13 cellular contexts compared by ENCODE assay signal in the genomic region with DNA sequence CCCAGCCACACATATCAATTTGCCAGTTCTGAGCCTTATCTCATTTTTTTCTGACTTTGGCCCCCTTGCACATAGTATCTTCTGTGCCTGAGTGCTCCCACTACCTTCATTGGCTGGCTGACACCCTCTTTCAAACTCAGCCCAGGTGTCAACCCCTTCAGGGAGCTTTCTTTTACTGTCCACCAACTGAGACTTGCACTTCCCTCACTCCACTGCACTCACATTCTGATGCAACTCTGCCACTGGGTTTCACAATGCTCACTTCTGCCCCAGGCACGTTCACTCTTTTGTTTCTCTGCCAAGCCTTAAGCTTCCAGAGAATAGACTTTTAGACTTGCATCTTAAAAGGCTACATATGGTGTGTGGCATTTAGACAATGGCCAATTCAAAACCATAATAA.
DNase-seq lines count a peak whose midpoint lies in the region; ATAC-seq, FAIRE-seq and TF ChIP-seq lines count a peak whose summit lies in the region.
"Had no signal": no experiment of that assay in that cellular context is flagged by ENCODE, and none has a peak within 500 bp of the region (broad histone marks: within the 10 kb centered on the region; RNA-seq: fewer than 3 reads in every experiment).

No MANE protein-coding gene starts in this region.

- H3K4me3 ChIP-seq in CD4-positive, alpha-beta memory T cell (ENCODE audit: low read length in 2 of 2), result no peak overlapping the region

- H3K4me1 ChIP-seq in CD4-positive, alpha-beta memory T cell (ENCODE audit: insufficient read depth, low read length), result no peaks in the 10 kb centered on the region

- no peak for FAIRE-seq in RCC 7860 (lab: Jason Lieb, UNC)

- no peaks in the 10 kb centered on the region for H3K36me3 ChIP-seq in CD4-positive, alpha-beta memory T cell (ENCODE audit: insufficient read depth, low read length)

- peaks cover 25% of the 10 kb centered on the region for H3K9me3 Mint-ChIP-seq in activated naive CD8-positive, alpha-beta T cell treated with anti-CD3 and anti-CD28 coated beads, Interleukin-2, amount 10 ng/mL, durations not matched to agents 7 days and 5 days
- H3K9me3 Mint-ChIP-seq in activated naive CD8-positive, alpha-beta T cell treated with anti-CD3 and anti-CD28 coated beads for 36 hours, result peaks cover 21% of the 10 kb centered on the region
- peaks cover 2 to 26% (median 21%) of the 10 kb centered on the region in 8 donors for H3K9me3 Mint-ChIP-seq in CD4-positive, alpha-beta memory T cell
- H3K9me3 Mint-ChIP-seq in mesothelial cell of epicardium, result peaks cover 24% of the 10 kb centered on the region

- H3K27ac ChIP-seq in RWPE1, result peak overlapping the region; percentile 61
- no peak overlapping the region for H3K27ac ChIP-seq in CD4-positive, alpha-beta memory T cell (ENCODE audit: low read depth, low read length)
- H3K27ac ChIP-seq: VCaP had no signal

- CTCF ChIA-PET in RWPE1 (lab: Yijun Ruan, JAX), result no interaction called here
- CTCF ChIA-PET in CD4-positive, alpha-beta memory T cell (lab: Charles Lee; ENCODE audit: partially characterized antibody), result interaction anchor here (1.4 kb wide), 1 partner anchor 11 kb away, joined by 3 read pairs; no protein-coding TSS in a partner anchor

- TF ChIP-seq CTCF in RWPE1 (conservative IDR thresholded peaks at IDR 0.05; ENCODE audit: low read depth) (no peak), mesothelial cell of epicardium (IDR thresholded peaks at IDR 0.05; ENCODE audit: unreplicated experiment) (no peak)

- H3K27ac Mint-ChIP-seq in activated naive CD8-positive, alpha-beta T cell treated with anti-CD3 and anti-CD28 coated beads, Interleukin-2, amount 10 ng/mL, durations not matched to agents 7 days and 5 days, result peak overlapping the region; percentile 24
- no peak overlapping the region for H3K27ac Mint-ChIP-seq in activated naive CD8-positive, alpha-beta T cell treated with anti-CD3 and anti-CD28 coated beads for 36 hours
- H3K27ac Mint-ChIP-seq in CD4-positive, alpha-beta memory T cell, result no peak overlapping the region
- no peak overlapping the region for H3K27ac Mint-ChIP-seq in mesothelial cell of epicardium
- H3K27ac Mint-ChIP-seq: activated naive CD8-positive, alpha-beta T cell treated with anti-CD3 and anti-CD28 coated beads, Interleukin-2, amount 50 U/mL, for 24 hours; CD4-positive, CD25-positive, alpha-beta regulatory T cell had no signal

- H3K4me1 Mint-ChIP-seq in activated naive CD8-positive, alpha-beta T cell treated with anti-CD3 and anti-CD28 coated beads, Interleukin-2, amount 10 ng/mL, durations not matched to agents 7 days and 5 days, result no peaks in the 10 kb centered on the region
- no peaks in the 10 kb centered on the region for H3K4me1 Mint-ChIP-seq in activated naive CD8-positive, alpha-beta T cell treated with anti-CD3 and anti-CD28 coated beads for 36 hours
- no peaks in the 10 kb centered on the region for H3K4me1 Mint-ChIP-seq in CD4-positive, alpha-beta memory T cell
- H3K4me1 Mint-ChIP-seq in mesothelial cell of epicardium, result peaks cover 19% of the 10 kb centered on the region
- H3K4me1 Mint-ChIP-seq: activated naive CD8-positive, alpha-beta T cell treated with anti-CD3 and anti-CD28 coated beads, Interleukin-2, amount 50 U/mL, for 24 hours; CD4-positive, CD25-positive, alpha-beta regulatory T cell had no signal

- no peaks in the 10 kb centered on the region for H3K27me3 Mint-ChIP-seq in activated naive CD8-positive, alpha-beta T cell treated with anti-CD3 and anti-CD28 coated beads, Interleukin-2, amount 10 ng/mL, durations not matched to agents 7 days and 5 days
- H3K27me3 Mint-ChIP-seq in activated naive CD8-positive, alpha-beta T cell treated with anti-CD3 and anti-CD28 coated beads for 36 hours, result no peaks in the 10 kb centered on the region
- peaks cover 0 to 2% of the 10 kb centered on the region in 2 donors for H3K27me3 Mint-ChIP-seq in CD4-positive, alpha-beta memory T cell
- no peaks in the 10 kb centered on the region for H3K27me3 Mint-ChIP-seq in mesothelial cell of epicardium (ENCODE audit: low read depth)
- H3K27me3 Mint-ChIP-seq: activated naive CD8-positive, alpha-beta T cell treated with anti-CD3 and anti-CD28 coated beads, Interleukin-2, amount 50 U/mL, for 24 hours; CD4-positive, CD25-positive, alpha-beta regulatory T cell had no signal

- POLR2A ChIA-PET in activated naive CD8-positive, alpha-beta T cell treated with anti-CD3 and anti-CD28 coated beads, Interleukin-2, amount 10 ng/mL, durations not matched to agents 7 days and 5 days (lab: Charles Lee), result no interaction called here
- POLR2A ChIA-PET in RWPE1 (lab: Yijun Ruan, JAX; ENCODE audit: low non-redundant PET), result no interaction called here
- POLR2A ChIA-PET in CD4-positive, alpha-beta memory T cell (lab: Charles Lee; ENCODE audit: partially characterized antibody), result no interaction called here

- peaks cover 0 to 3% of the 10 kb centered on the region in 2 donors for H3K9me3 ChIP-seq in CD4-positive, alpha-beta memory T cell (ENCODE audit: control insufficient read depth in 1 of 2, low read length in 2 of 2)

- no peak overlapping the region for H3K4me3 Mint-ChIP-seq in activated naive CD8-positive, alpha-beta T cell treated with anti-CD3 and anti-CD28 coated beads, Interleukin-2, amount 10 ng/mL, durations not matched to agents 7 days and 5 days
- no peak overlapping the region for H3K4me3 Mint-ChIP-seq in activated naive CD8-positive, alpha-beta T cell treated with anti-CD3 and anti-CD28 coated beads for 36 hours
- no peak overlapping the region for H3K4me3 Mint-ChIP-seq in CD4-positive, alpha-beta memory T cell
- H3K4me3 Mint-ChIP-seq in mesothelial cell of epicardium, result no peak overlapping the region
- H3K4me3 Mint-ChIP-seq: activated naive CD8-positive, alpha-beta T cell treated with anti-CD3 and anti-CD28 coated beads, Interleukin-2, amount 50 U/mL, for 24 hours; CD4-positive, CD25-positive, alpha-beta regulatory T cell had no signal

- intact Hi-C loops in CD4-positive, alpha-beta memory T cell (cut with micrococcal nuclease), result no loop called here

- no peaks in the 10 kb centered on the region for H3K27me3 ChIP-seq in CD4-positive, alpha-beta memory T cell (ENCODE audit: insufficient read depth, low read length)

- no peak for ATAC-seq in activated naive CD8-positive, alpha-beta T cell treated with anti-CD3 and anti-CD28 coated beads, Interleukin-2, amount 10 ng/mL, durations not matched to agents 7 days and 5 days (ENCODE audit: low read depth)
- ATAC-seq in HG02763 (IDR thresholded peaks at IDR 0.05; ENCODE audit: unreplicated experiment), result no peak
- ATAC-seq: activated naive CD8-positive, alpha-beta T cell treated with anti-CD3 and anti-CD28 coated beads, Interleukin-2, amount 50 U/mL, for 24 hours had no signal

- DNase-seq in activated naive CD8-positive, alpha-beta T cell treated with anti-CD3 and anti-CD28 coated beads, Interleukin-2, amount 10 ng/mL, durations not matched to agents 7 days and 5 days, result no peak
- DNase-seq in activated naive CD8-positive, alpha-beta T cell treated with anti-CD3 and anti-CD28 coated beads for 36 hours, result no peak
- DNase-seq in RWPE1 (ENCODE audit: low spot score) (peak; percentile 47), foreskin melanocyte (peak; percentile 74), mesothelial cell of epicardium (ENCODE audit: low spot score in 2 of 2, unreplicated experiment in 2 of 2) (no peak), RCC 7860 (ENCODE audit: low spot score) (no peak)
- no peak for DNase-seq in CD4-positive, alpha-beta memory T cell
- DNase-seq: activated naive CD8-positive, alpha-beta T cell treated with anti-CD3 and anti-CD28 coated beads, Interleukin-2, amount 50 U/mL, for 24 hours; CD4-positive, CD25-positive, alpha-beta regulatory T cell; NCI-H1417 treated with DMSO at 0.1 percent for 48 hours; nucleus accumbens had no signal

- H3K36me3 Mint-ChIP-seq in activated naive CD8-positive, alpha-beta T cell treated with anti-CD3 and anti-CD28 coated beads, Interleukin-2, amount 10 ng/mL, durations not matched to agents 7 days and 5 days, result peaks cover 27% of the 10 kb centered on the region
- H3K36me3 Mint-ChIP-seq in activated naive CD8-positive, alpha-beta T cell treated with anti-CD3 and anti-CD28 coated beads for 36 hours, result peaks cover 21% of the 10 kb centered on the region
- H3K36me3 Mint-ChIP-seq in CD4-positive, alpha-beta memory T cell, result peaks cover 2 to 16% of the 10 kb centered on the region in 2 donors
- H3K36me3 Mint-ChIP-seq in mesothelial cell of epicardium, result peaks cover 13% of the 10 kb centered on the region

Comparison
In these comparisons a context has a peak if more than half of its experiments do, and no peak if none do; other contexts are left out.
1. DNase-seq: peak in RWPE1 (single experiment) and foreskin melanocyte (single experiment); none in activated naive CD8-positive, alpha-beta T cell treated with anti-CD3 and anti-CD28 coated beads, Interleukin-2, amount 10 ng/mL, durations not matched to agents 7 days and 5 days (single experiment), activated naive CD8-positive, alpha-beta T cell treated with anti-CD3 and anti-CD28 coated beads for 36 hours (single experiment), CD4-positive, alpha-beta memory T cell (0 of 5), mesothelial cell of epicardium (0 of 2) and RCC 7860 (single experiment).